ENCODE assay signal across 1 cellular context in the genomic region with DNA sequence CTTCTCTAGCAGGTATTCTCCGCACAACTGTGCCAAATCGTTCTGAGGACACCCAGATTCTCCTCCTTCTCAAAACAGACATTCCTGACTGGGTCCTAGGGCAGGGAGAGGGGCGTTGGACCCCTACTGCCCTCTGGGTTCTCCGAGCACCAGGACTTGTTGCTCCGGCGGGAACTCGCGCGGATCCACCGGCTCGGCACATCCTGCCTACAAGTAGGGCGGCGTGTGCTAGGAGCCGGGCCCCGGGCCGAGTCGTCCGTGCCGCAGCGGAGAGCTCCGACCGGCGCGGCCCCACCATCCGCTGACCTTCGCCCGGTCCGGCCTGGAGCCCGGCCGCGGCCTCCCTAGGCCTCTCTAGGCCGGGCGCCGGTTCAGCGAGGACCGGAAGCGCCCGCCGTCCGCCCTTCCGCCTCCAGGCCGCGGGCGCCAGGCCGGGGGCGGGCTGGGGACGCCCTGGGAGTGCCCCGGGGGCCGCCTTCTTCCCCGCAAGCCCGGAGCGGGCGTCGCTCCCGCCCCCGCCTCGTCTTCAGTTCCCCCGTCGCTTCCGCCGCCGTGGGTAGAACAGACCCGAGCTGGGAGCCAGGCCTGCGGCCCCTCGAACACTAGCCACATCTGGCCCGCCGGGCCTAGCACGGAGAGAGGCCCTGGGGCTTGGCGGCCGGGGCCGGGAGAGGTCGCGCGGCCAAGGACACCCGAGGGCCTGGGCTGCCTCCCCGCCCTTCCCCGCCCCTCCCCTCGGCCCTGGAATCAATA.
TF ChIP-seq lines count a peak whose summit lies in the region.

No MANE protein-coding gene starts in this region.

TF ChIP-seq in WTC11, 78 proteins besides CTCF, POLR2A, EP300 and RAD21 (continued from another document):
- TF ChIP-seq, protein P1, sequence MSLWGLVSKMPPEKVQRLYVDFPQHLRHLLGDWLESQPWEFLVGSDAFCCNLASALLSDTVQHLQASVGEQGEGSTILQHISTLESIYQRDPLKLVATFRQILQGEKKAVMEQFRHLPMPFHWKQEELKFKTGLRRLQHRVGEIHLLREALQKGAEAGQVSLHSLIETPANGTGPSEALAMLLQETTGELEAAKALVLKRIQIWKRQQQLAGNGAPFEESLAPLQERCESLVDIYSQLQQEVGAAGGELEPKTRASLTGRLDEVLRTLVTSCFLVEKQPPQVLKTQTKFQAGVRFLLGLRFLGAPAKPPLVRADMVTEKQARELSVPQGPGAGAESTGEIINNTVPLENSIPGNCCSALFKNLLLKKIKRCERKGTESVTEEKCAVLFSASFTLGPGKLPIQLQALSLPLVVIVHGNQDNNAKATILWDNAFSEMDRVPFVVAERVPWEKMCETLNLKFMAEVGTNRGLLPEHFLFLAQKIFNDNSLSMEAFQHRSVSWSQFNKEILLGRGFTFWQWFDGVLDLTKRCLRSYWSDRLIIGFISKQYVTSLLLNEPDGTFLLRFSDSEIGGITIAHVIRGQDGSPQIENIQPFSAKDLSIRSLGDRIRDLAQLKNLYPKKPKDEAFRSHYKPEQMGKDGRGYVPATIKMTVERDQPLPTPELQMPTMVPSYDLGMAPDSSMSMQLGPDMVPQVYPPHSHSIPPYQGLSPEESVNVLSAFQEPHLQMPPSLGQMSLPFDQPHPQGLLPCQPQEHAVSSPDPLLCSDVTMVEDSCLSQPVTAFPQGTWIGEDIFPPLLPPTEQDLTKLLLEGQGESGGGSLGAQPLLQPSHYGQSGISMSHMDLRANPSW (CRISPR knock-in tag; conservative IDR thresholded peaks at IDR 0.05; ENCODE audit: low read depth) = no peak
- TF ChIP-seq KAT7 (CRISPR knock-in tag; IDR thresholded peaks at IDR 0.05; ENCODE audit: borderline replicate concordance) = 0 out of 2 replicates have a peak, but pooled peaks have one; percentile 45
- no peak for TF ChIP-seq TCF7 (CRISPR knock-in tag; IDR thresholded peaks at IDR 0.05; ENCODE audit: low read depth)
- TF ChIP-seq, protein P2, sequence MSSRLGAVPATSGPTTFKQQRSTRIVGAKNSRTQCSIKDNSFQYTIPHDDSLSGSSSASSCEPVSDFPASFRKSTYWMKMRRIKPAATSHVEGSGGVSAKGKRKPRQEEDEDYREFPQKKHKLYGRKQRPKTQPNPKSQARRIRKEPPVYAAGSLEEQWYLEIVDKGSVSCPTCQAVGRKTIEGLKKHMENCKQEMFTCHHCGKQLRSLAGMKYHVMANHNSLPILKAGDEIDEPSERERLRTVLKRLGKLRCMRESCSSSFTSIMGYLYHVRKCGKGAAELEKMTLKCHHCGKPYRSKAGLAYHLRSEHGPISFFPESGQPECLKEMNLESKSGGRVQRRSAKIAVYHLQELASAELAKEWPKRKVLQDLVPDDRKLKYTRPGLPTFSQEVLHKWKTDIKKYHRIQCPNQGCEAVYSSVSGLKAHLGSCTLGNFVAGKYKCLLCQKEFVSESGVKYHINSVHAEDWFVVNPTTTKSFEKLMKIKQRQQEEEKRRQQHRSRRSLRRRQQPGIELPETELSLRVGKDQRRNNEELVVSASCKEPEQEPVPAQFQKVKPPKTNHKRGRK (CRISPR knock-in tag; IDR thresholded peaks at IDR 0.05; ENCODE audit: borderline replicate concordance) = no peak
- TF ChIP-seq MYBL2 (CRISPR knock-in tag; IDR thresholded peaks at IDR 0.05) = 0 out of 2 replicates have a peak, but pooled peaks have one; percentile 24
- TF ChIP-seq, protein P3, sequence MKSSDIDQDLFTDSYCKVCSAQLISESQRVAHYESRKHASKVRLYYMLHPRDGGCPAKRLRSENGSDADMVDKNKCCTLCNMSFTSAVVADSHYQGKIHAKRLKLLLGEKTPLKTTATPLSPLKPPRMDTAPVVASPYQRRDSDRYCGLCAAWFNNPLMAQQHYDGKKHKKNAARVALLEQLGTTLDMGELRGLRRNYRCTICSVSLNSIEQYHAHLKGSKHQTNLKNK (CRISPR knock-in tag; IDR thresholded peaks at IDR 0.05) = no peak
- TF ChIP-seq ZNF138 (CRISPR knock-in tag; conservative IDR thresholded peaks at IDR 0.05) = no peak
- TF ChIP-seq, protein P4, sequence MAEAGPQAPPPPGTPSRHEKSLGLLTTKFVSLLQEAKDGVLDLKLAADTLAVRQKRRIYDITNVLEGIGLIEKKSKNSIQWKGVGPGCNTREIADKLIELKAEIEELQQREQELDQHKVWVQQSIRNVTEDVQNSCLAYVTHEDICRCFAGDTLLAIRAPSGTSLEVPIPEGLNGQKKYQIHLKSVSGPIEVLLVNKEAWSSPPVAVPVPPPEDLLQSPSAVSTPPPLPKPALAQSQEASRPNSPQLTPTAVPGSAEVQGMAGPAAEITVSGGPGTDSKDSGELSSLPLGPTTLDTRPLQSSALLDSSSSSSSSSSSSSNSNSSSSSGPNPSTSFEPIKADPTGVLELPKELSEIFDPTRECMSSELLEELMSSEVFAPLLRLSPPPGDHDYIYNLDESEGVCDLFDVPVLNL (CRISPR knock-in tag; IDR thresholded peaks at IDR 0.05; ENCODE audit: borderline replicate concordance, low read depth) = no peak
- TF ChIP-seq NFE2L1 (CRISPR knock-in tag; IDR thresholded peaks at IDR 0.05) = 0 out of 2 replicates have a peak, but pooled peaks have one; percentile 20
- no peak for TF ChIP-seq GRHL2 (CRISPR knock-in tag; IDR thresholded peaks at IDR 0.05; ENCODE audit: insufficient replicate concordance, severe bottlenecking)
- peak; percentile 72; the same call in 1 of the 2 replicates for TF ChIP-seq FOXP1 (CRISPR knock-in tag; IDR thresholded peaks at IDR 0.05; ENCODE audit: borderline replicate concordance)
- no peak for TF ChIP-seq CREB1 (CRISPR knock-in tag; IDR thresholded peaks at IDR 0.05)
- TF ChIP-seq GABPB1 (CRISPR knock-in tag; IDR thresholded peaks at IDR 0.05) = no peak
- no peak for TF ChIP-seq ZNF232 (CRISPR knock-in tag; IDR thresholded peaks at IDR 0.05)
- no peak for TF ChIP-seq ZNF423 (CRISPR knock-in tag; IDR thresholded peaks at IDR 0.05)
- TF ChIP-seq CBFB (CRISPR knock-in tag; IDR thresholded peaks at IDR 0.05; ENCODE audit: low read depth) = no peak
- no peak for TF ChIP-seq SMAD3 (CRISPR knock-in tag; IDR thresholded peaks at IDR 0.05; ENCODE audit: borderline replicate concordance)
- no peak for TF ChIP-seq JAZF1 (CRISPR knock-in tag; IDR thresholded peaks at IDR 0.05)
- TF ChIP-seq, protein P5, sequence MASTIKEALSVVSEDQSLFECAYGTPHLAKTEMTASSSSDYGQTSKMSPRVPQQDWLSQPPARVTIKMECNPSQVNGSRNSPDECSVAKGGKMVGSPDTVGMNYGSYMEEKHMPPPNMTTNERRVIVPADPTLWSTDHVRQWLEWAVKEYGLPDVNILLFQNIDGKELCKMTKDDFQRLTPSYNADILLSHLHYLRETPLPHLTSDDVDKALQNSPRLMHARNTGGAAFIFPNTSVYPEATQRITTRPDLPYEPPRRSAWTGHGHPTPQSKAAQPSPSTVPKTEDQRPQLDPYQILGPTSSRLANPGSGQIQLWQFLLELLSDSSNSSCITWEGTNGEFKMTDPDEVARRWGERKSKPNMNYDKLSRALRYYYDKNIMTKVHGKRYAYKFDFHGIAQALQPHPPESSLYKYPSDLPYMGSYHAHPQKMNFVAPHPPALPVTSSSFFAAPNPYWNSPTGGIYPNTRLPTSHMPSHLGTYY (CRISPR knock-in tag; IDR thresholded peaks at IDR 0.05) = no peak
- TF ChIP-seq, protein P6, sequence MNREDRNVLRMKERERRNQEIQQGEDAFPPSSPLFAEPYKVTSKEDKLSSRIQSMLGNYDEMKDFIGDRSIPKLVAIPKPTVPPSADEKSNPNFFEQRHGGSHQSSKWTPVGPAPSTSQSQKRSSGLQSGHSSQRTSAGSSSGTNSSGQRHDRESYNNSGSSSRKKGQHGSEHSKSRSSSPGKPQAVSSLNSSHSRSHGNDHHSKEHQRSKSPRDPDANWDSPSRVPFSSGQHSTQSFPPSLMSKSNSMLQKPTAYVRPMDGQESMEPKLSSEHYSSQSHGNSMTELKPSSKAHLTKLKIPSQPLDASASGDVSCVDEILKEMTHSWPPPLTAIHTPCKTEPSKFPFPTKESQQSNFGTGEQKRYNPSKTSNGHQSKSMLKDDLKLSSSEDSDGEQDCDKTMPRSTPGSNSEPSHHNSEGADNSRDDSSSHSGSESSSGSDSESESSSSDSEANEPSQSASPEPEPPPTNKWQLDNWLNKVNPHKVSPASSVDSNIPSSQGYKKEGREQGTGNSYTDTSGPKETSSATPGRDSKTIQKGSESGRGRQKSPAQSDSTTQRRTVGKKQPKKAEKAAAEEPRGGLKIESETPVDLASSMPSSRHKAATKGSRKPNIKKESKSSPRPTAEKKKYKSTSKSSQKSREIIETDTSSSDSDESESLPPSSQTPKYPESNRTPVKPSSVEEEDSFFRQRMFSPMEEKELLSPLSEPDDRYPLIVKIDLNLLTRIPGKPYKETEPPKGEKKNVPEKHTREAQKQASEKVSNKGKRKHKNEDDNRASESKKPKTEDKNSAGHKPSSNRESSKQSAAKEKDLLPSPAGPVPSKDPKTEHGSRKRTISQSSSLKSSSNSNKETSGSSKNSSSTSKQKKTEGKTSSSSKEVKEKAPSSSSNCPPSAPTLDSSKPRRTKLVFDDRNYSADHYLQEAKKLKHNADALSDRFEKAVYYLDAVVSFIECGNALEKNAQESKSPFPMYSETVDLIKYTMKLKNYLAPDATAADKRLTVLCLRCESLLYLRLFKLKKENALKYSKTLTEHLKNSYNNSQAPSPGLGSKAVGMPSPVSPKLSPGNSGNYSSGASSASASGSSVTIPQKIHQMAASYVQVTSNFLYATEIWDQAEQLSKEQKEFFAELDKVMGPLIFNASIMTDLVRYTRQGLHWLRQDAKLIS (CRISPR knock-in tag; IDR thresholded peaks at IDR 0.05; ENCODE audit: borderline replicate concordance) = no peak
- TF ChIP-seq, protein P7, sequence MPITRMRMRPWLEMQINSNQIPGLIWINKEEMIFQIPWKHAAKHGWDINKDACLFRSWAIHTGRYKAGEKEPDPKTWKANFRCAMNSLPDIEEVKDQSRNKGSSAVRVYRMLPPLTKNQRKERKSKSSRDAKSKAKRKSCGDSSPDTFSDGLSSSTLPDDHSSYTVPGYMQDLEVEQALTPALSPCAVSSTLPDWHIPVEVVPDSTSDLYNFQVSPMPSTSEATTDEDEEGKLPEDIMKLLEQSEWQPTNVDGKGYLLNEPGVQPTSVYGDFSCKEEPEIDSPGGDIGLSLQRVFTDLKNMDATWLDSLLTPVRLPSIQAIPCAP (CRISPR knock-in tag; IDR thresholded peaks at IDR 0.05) = no peak
- TF ChIP-seq ELF4 (CRISPR knock-in tag; IDR thresholded peaks at IDR 0.05; ENCODE audit: low read depth) = no peak
- TF ChIP-seq, protein P8, sequence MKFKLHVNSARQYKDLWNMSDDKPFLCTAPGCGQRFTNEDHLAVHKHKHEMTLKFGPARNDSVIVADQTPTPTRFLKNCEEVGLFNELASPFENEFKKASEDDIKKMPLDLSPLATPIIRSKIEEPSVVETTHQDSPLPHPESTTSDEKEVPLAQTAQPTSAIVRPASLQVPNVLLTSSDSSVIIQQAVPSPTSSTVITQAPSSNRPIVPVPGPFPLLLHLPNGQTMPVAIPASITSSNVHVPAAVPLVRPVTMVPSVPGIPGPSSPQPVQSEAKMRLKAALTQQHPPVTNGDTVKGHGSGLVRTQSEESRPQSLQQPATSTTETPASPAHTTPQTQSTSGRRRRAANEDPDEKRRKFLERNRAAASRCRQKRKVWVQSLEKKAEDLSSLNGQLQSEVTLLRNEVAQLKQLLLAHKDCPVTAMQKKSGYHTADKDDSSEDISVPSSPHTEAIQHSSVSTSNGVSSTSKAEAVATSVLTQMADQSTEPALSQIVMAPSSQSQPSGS (CRISPR knock-in tag; IDR thresholded peaks at IDR 0.05; ENCODE audit: borderline replicate concordance, low read depth) = no peak
- TF ChIP-seq, protein P9, sequence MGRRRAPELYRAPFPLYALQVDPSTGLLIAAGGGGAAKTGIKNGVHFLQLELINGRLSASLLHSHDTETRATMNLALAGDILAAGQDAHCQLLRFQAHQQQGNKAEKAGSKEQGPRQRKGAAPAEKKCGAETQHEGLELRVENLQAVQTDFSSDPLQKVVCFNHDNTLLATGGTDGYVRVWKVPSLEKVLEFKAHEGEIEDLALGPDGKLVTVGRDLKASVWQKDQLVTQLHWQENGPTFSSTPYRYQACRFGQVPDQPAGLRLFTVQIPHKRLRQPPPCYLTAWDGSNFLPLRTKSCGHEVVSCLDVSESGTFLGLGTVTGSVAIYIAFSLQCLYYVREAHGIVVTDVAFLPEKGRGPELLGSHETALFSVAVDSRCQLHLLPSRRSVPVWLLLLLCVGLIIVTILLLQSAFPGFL (CRISPR knock-in tag; IDR thresholded peaks at IDR 0.05; ENCODE audit: borderline replicate concordance) = no peak
- no peak for TF ChIP-seq ZNF416 (CRISPR knock-in tag; IDR thresholded peaks at IDR 0.05)
- TF ChIP-seq, protein P10, sequence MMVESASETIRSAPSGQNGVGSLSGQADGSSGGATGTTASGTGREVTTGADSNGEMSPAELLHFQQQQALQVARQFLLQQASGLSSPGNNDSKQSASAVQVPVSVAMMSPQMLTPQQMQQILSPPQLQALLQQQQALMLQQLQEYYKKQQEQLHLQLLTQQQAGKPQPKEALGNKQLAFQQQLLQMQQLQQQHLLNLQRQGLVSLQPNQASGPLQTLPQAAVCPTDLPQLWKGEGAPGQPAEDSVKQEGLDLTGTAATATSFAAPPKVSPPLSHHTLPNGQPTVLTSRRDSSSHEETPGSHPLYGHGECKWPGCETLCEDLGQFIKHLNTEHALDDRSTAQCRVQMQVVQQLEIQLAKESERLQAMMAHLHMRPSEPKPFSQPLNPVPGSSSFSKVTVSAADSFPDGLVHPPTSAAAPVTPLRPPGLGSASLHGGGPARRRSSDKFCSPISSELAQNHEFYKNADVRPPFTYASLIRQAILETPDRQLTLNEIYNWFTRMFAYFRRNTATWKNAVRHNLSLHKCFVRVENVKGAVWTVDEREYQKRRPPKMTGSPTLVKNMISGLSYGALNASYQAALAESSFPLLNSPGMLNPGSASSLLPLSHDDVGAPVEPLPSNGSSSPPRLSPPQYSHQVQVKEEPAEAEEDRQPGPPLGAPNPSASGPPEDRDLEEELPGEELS (CRISPR knock-in tag; IDR thresholded peaks at IDR 0.05) = no peak
- TF ChIP-seq RELA (CRISPR knock-in tag; IDR thresholded peaks at IDR 0.05; ENCODE audit: borderline replicate concordance) = no peak
- no peak for TF ChIP-seq TEAD4 (CRISPR knock-in tag; IDR thresholded peaks at IDR 0.05)
- no peak for TF ChIP-seq GTF2I (CRISPR knock-in tag; conservative IDR thresholded peaks at IDR 0.05)
- TF ChIP-seq NFATC4 (CRISPR knock-in tag; IDR thresholded peaks at IDR 0.05) = no peak
- peak; percentile 73; the same call in 1 of the 2 replicates for TF ChIP-seq ETV6 (CRISPR knock-in tag; IDR thresholded peaks at IDR 0.05)
- TF ChIP-seq ZNF263 (CRISPR knock-in tag; IDR thresholded peaks at IDR 0.05; ENCODE audit: low read depth) = no peak
- TF ChIP-seq FOXK1 (CRISPR knock-in tag; IDR thresholded peaks at IDR 0.05) = peak; percentile 39; the same call in 1 of the 2 replicates
- TF ChIP-seq SP1 (CRISPR knock-in tag; conservative IDR thresholded peaks at IDR 0.05) = peak; percentile 64
- TF ChIP-seq CREM (CRISPR knock-in tag; IDR thresholded peaks at IDR 0.05) = 0 out of 2 replicates have a peak, but pooled peaks have one; percentile 25
